In genomic region chr11:130861902-130862552, GRCh38 we compare ENCODE assay signal across 1 cellular context.
TF ChIP-seq lines count a peak whose summit lies in the region.

No MANE protein-coding gene starts in this region.

TF ChIP-seq in HEK293, 187 proteins besides CTCF, POLR2A, EP300 and RAD21 (continued from another document):
- TF ChIP-seq ZFP41 (tag by site-specific recombination; IDR thresholded peaks at IDR 0.05; ENCODE audit: borderline replicate concordance) (no peak), ELK4 (IDR thresholded peaks at IDR 0.05; ENCODE audit: borderline replicate concordance, low read depth, low read length) (no peak), ZNF211 (tag by site-specific recombination; IDR thresholded peaks at IDR 0.05; ENCODE audit: low read depth) (no peak), HIC1 (tag by site-specific recombination; IDR thresholded peaks at IDR 0.05) (no peak), ZNF26 (tag by site-specific recombination; IDR thresholded peaks at IDR 0.05) (no peak), ZNF654 (tag by site-specific recombination; IDR thresholded peaks at IDR 0.05; ENCODE audit: low read depth) (peak; percentile 97), ZBTB21 (tag by site-specific recombination; IDR thresholded peaks at IDR 0.05) (no peak), KLF7 (tag by site-specific recombination; IDR thresholded peaks at IDR 0.05; ENCODE audit: borderline replicate concordance) (peak; percentile 54; the same call in 1 of the 2 replicates), ZNF473 (tag by site-specific recombination; IDR thresholded peaks at IDR 0.05) (no peak), KLF17 (tag by site-specific recombination; IDR thresholded peaks at IDR 0.05) (0 out of 2 replicates have a peak, but pooled peaks have one; percentile 48), ZNF830 (tag by site-specific recombination; IDR thresholded peaks at IDR 0.05; ENCODE audit: low read depth) (no peak), ZSCAN4 (tag by site-specific recombination; IDR thresholded peaks at IDR 0.05) (no peak), GLIS1 (tag by site-specific recombination; IDR thresholded peaks at IDR 0.05) (0 out of 2 replicates have a peak, but pooled peaks have one; percentile 8), SP7 (tag by site-specific recombination; IDR thresholded peaks at IDR 0.05) (0 out of 2 replicates have a peak, but pooled peaks have one; percentile 37), ZFP69B (tag by site-specific recombination; IDR thresholded peaks at IDR 0.05) (no peak), ZNF660 (tag by site-specific recombination; IDR thresholded peaks at IDR 0.05) (peak; percentile 84), EGR2 (tag by site-specific recombination; IDR thresholded peaks at IDR 0.05; ENCODE audit: low read depth) (no peak)
